Comparison of ENCODE assay signal across 13 cellular contexts in genomic region chr9:35338561-35339274, GRCh38.
DNase-seq lines count a peak whose midpoint lies in the region; ATAC-seq and TF ChIP-seq lines count a peak whose summit lies in the region.
"Had no signal": no experiment of that assay in that cellular context is flagged by ENCODE, and none has a peak within 500 bp of the region (broad histone marks: within the 10 kb centered on the region; RNA-seq: fewer than 3 reads in every experiment).

No MANE protein-coding gene starts in this region.

- peaks cover 20% of the 10 kb centered on the region for H3K4me1 ChIP-seq in IMR-90 (ENCODE audit: control insufficient read depth, insufficient read depth, low read length)

- H4K5ac ChIP-seq in IMR-90 (ENCODE audit: low read depth, low read length): no peak overlapping the region

- ATAC-seq in IMR-90 (ENCODE audit: low read depth) (no peak), esophagus mucosa (peak; percentile 98), HG02588 (IDR thresholded peaks at IDR 0.05; ENCODE audit: unreplicated experiment) (no peak), GM21825 (IDR thresholded peaks at IDR 0.05; ENCODE audit: unreplicated experiment) (no peak), HG02852 (IDR thresholded peaks at IDR 0.05; ENCODE audit: unreplicated experiment) (no peak)

- no TSS peak for BruUV-seq in IMR-90 (replicated peaks; lab: Mats Ljungman, UMichigan)

- no peak overlapping the region for H2BK5ac ChIP-seq in IMR-90 (ENCODE audit: low read depth, low read length, poor library complexity, severe bottlenecking)

- DNase-seq in IMR-90 (no peak), NCI-H748 (lab: John Stamatoyannopoulos, UW; ENCODE audit: unreplicated experiment) (peak; percentile 86), GDM1 (lab: John Stamatoyannopoulos, UW) (no peak)
- DNase-seq: BE2C; CD4-positive, alpha-beta memory T cell; H7; NCI-H446 treated with DMSO at 0.1 percent for 48 hours; SHP77 treated with DMSO at 0.1 percent for 48 hours had no signal

- no peak overlapping the region for H3K56ac ChIP-seq in IMR-90 (ENCODE audit: extremely low read depth, insufficient read depth, low read length)

- no peak overlapping the region for H3K4ac ChIP-seq in IMR-90 (ENCODE audit: low read depth, low read length)

- no peak overlapping the region for H3K27ac ChIP-seq in IMR-90 (ENCODE audit: insufficient read depth, low read length)
- peak overlapping the region in 19 of 21 experiments; percentile 12 to 77 (median 65) for H3K27ac ChIP-seq in skin epidermis

- no peak for TF ChIP-seq RAD21 in IMR-90 (IDR thresholded peaks at IDR 0.05; ENCODE audit: low read length)

- H2AK9ac ChIP-seq in IMR-90 (replicated peaks; ENCODE audit: low read depth, low read length, poor library complexity): no peak overlapping the region

- H4K91ac ChIP-seq in IMR-90 (ENCODE audit: insufficient read depth, low read depth, low read length): no peak overlapping the region

- no peaks in the 10 kb centered on the region for H4K20me1 ChIP-seq in IMR-90 (ENCODE audit: insufficient read depth, low read length)

- TF ChIP-seq CTCF in IMR-90 (conservative IDR thresholded peaks at IDR 0.05; ENCODE audit: low read depth, low read length): no peak

- in situ Hi-C loops in IMR-90 (cut with MboI; ENCODE audit: low sequenced_read_pairs): no loop called here

- no peak overlapping the region for H4K8ac ChIP-seq in IMR-90 (ENCODE audit: low read depth in 2 of 2, low read length in 2 of 2)

- H3K27me3 ChIP-seq in IMR-90 (ENCODE audit: control insufficient read depth, insufficient read depth, low read length): no peaks in the 10 kb centered on the region
- H3K27me3 ChIP-seq: BE2C had no signal

- H3K4me3 ChIP-seq in IMR-90 (ENCODE audit: insufficient read depth, low read depth, low read length): no peak overlapping the region
- H3K4me3 ChIP-seq in skin epidermis: no peak overlapping the region

- no peak overlapping the region for H3K4me2 ChIP-seq in IMR-90 (ENCODE audit: low read depth, low read length)

- dilution Hi-C loops in IMR-90 (cut with HindIII; ENCODE audit: low sequenced_read_pairs, unreplicated experiment): no loop called here

- 0 out of 4 replicates have a peak, but pooled peaks cover 0 to 6% of the 10 kb centered on the region in 2 experiments for H3K79me1 ChIP-seq in IMR-90 (ENCODE audit: low read depth in 1 of 2, low read length in 2 of 2)

- H3K14ac ChIP-seq in IMR-90 (replicated peaks; ENCODE audit: low read depth, low read length): no peak overlapping the region

- H2BK15ac ChIP-seq in IMR-90 (ENCODE audit: low read depth, low read length): no peak overlapping the region

- H3K36me3 ChIP-seq in IMR-90 (ENCODE audit: control insufficient read depth, insufficient read depth, low read length): no peaks in the 10 kb centered on the region
- H3K36me3 ChIP-seq: BE2C had no signal

- H2BK120ac ChIP-seq in IMR-90 (ENCODE audit: low read depth, low read length): no peak overlapping the region

- H3K9me1 ChIP-seq in IMR-90 (ENCODE audit: insufficient read depth, low read length): peaks cover 14% of the 10 kb centered on the region

- no peaks in the 10 kb centered on the region for H3K9me3 ChIP-seq in IMR-90 (ENCODE audit: control insufficient read depth, insufficient read depth, low read length)
- H3K9me3 ChIP-seq: BE2C had no signal

- CTCF ChIA-PET in IMR-90 (lab: Yijun Ruan, JAX): no interaction called here

- no peak overlapping the region for H3K9ac ChIP-seq in IMR-90 (ENCODE audit: low read depth, low read length)

- POLR2A ChIA-PET in IMR-90 (lab: Charles Lee; ENCODE audit: unreplicated experiment): no interaction called here

- intact Hi-C loops in IMR-90 (cut with micrococcal nuclease): no loop called here

- H3K23ac ChIP-seq in IMR-90 (ENCODE audit: low read depth, low read length): no peak overlapping the region

- H3K18ac ChIP-seq in IMR-90 (ENCODE audit: low read depth, low read length): no peak overlapping the region

- H2BK20ac ChIP-seq in IMR-90 (ENCODE audit: low read depth, low read length): no peak overlapping the region

- 80% methylated on average over 1 of the region's 6 CpGs; no CpG with 5 or more reads in 1 of the 2 experiments for WGBS in IMR-90 (ENCODE audit: extremely low coverage in 2 of 2, insufficient read length in 1 of 2), 2 experiments

- no peak for TF ChIP-seq POLR2A in IMR-90 (IDR thresholded peaks at IDR 0.05; ENCODE audit: low read depth, low read length)

- no peak overlapping the region; the same call in 1 of the 2 replicates for H2AK5ac ChIP-seq in IMR-90 (ENCODE audit: low read depth, low read length)

- no peak overlapping the region for H2AFZ ChIP-seq in IMR-90 (replicated peaks; ENCODE audit: low read length, poor library complexity)

TF ChIP-seq in IMR-90, 13 proteins besides CTCF, POLR2A, EP300 and RAD21:
- TF ChIP-seq RFX5 (IDR thresholded peaks at IDR 0.05; ENCODE audit: low read depth, low read length) (peak; percentile 85), CHD1 (IDR thresholded peaks at IDR 0.05; ENCODE audit: low read depth, low read length) (no peak)
